In the genomic region with DNA sequence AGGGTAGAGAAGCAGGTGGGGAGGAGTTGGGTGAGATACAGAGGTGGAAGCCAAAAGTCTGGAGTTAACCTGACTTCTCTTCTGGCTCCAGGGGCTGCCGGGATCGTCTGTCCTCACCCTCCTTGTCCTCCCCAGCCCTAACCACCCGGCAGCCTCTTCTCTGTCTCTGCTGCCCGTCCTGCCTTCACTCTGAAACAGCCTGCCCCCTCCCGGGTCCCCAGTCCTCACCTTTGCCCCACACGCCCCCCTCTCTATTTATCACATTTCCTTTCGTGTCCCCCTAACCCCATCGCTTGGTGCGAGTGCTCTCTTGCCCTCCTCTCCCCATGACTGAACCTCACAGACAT, we compare ENCODE assay signal across 9 cellular contexts. TPM values are rescaled to one million over a fixed set of nuclear protein-coding genes. Genes with fewer than 3 reads are reported as not detected.
DNase-seq lines count a peak whose midpoint lies in the region; ATAC-seq, FAIRE-seq and TF ChIP-seq lines count a peak whose summit lies in the region.
"Had no signal": no experiment of that assay in that cellular context is flagged by ENCODE, and none has a peak within 500 bp of the region (broad histone marks: within the 10 kb centered on the region; RNA-seq: fewer than 3 reads in every experiment).

No MANE protein-coding gene starts in this region.

- POLR2A ChIA-PET in CD4-positive, alpha-beta memory T cell (lab: Charles Lee; ENCODE audit: partially characterized antibody): interaction anchor here (2.0 kb wide), 1 partner anchor 34 kb away, joined by 7 read pairs; no protein-coding TSS in a partner anchor

- H3K4me3 Mint-ChIP-seq in CD4-positive, alpha-beta memory T cell: peak overlapping the region; percentile 35 to 81 (median 68)

- H3K27ac Mint-ChIP-seq in CD4-positive, alpha-beta memory T cell: peak overlapping the region in 3 of 7 donors; percentile 4 to 48 (median 46)

- peaks cover 12 to 42% of the 10 kb centered on the region in 2 donors for H3K27me3 Mint-ChIP-seq in CD4-positive, alpha-beta memory T cell

- no peak for TF ChIP-seq EP300 in ovary (IDR thresholded peaks at IDR 0.05)

- no peak for ATAC-seq in GM18517 (IDR thresholded peaks at IDR 0.05; ENCODE audit: unreplicated experiment)

- peaks cover 4% of the 10 kb centered on the region for H3K27me3 ChIP-seq in CD4-positive, alpha-beta memory T cell (ENCODE audit: insufficient read depth, low read length)
- no peaks in the 10 kb centered on the region for H3K27me3 ChIP-seq in WERI-Rb-1 (ENCODE audit: insufficient read depth, low read depth, severe bottlenecking)
- H3K27me3 ChIP-seq in ovary: no peaks in the 10 kb centered on the region
- H3K27me3 ChIP-seq: body of pancreas had no signal

- H3K9me3 ChIP-seq in CD4-positive, alpha-beta memory T cell (ENCODE audit: control insufficient read depth in 1 of 2, low read length in 2 of 2): no peaks in the 10 kb centered on the region
- H3K9me3 ChIP-seq in WERI-Rb-1 (ENCODE audit: severe bottlenecking): no peaks in the 10 kb centered on the region
- no peaks in the 10 kb centered on the region for H3K9me3 ChIP-seq in ovary
- H3K9me3 ChIP-seq: body of pancreas had no signal

- no peak for TF ChIP-seq POLR2A in ovary (IDR thresholded peaks at IDR 0.05)

- H3K36me3 ChIP-seq in CD4-positive, alpha-beta memory T cell (ENCODE audit: insufficient read depth, low read length): peaks cover 10% of the 10 kb centered on the region
- H3K36me3 ChIP-seq in WERI-Rb-1: peaks cover 30% of the 10 kb centered on the region
- H3K36me3 ChIP-seq in ovary: no peaks in the 10 kb centered on the region

- no peak for TF ChIP-seq CTCF in WERI-Rb-1 (IDR thresholded peaks at IDR 0.05; ENCODE audit: low read depth, low read length)
- no peak for TF ChIP-seq CTCF in fibroblast of pulmonary artery (IDR thresholded peaks at IDR 0.05; ENCODE audit: low read length, missing control alignments)
- no peak for TF ChIP-seq CTCF in ovary (IDR thresholded peaks at IDR 0.05)

- no peak for FAIRE-seq in urothelium cell line (lab: Jason Lieb, UNC)

- H3K4me3 ChIP-seq in CD4-positive, alpha-beta memory T cell (ENCODE audit: low read length in 2 of 2): no peak overlapping the region
- H3K4me3 ChIP-seq in WERI-Rb-1 (ENCODE audit: low read depth, low read length): peak overlapping the region; percentile 55
- peak overlapping the region; percentile 60 for H3K4me3 ChIP-seq in fibroblast of pulmonary artery (replicated peaks; ENCODE audit: low read depth, low read length)
- peak overlapping the region; percentile 36 for H3K4me3 ChIP-seq in ovary
- H3K4me3 ChIP-seq: body of pancreas had no signal

- H3K36me3 Mint-ChIP-seq in CD4-positive, alpha-beta memory T cell: peaks cover 23 to 27% of the 10 kb centered on the region in 2 donors

- H3K9me3 Mint-ChIP-seq in CD4-positive, alpha-beta memory T cell: peaks cover 0 to 1% (median 0%) of the 10 kb centered on the region in 8 donors

- H3K4me1 ChIP-seq in CD4-positive, alpha-beta memory T cell (ENCODE audit: insufficient read depth, low read length): peaks cover 20% of the 10 kb centered on the region
- H3K4me1 ChIP-seq in ovary (ENCODE audit: insufficient read depth): peaks cover 11% of the 10 kb centered on the region

- WGBS in ovary, 3 donors: 8 to 17% (median 13%) methylated on average over 9 of the region's 9 CpGs

- CTCF ChIA-PET in CD4-positive, alpha-beta memory T cell (lab: Charles Lee; ENCODE audit: partially characterized antibody): no interaction called here

- H3K4me1 Mint-ChIP-seq in CD4-positive, alpha-beta memory T cell: peaks cover 17 to 36% (median 27%) of the 10 kb centered on the region in 4 donors

- no peak overlapping the region for H3K27ac ChIP-seq in CD4-positive, alpha-beta memory T cell (ENCODE audit: low read depth, low read length)
- no peak overlapping the region for H3K27ac ChIP-seq in WERI-Rb-1
- no peak overlapping the region for H3K27ac ChIP-seq in ovary
- H3K27ac ChIP-seq: body of pancreas had no signal

- no peak for DNase-seq in CD4-positive, alpha-beta memory T cell
- DNase-seq in WERI-Rb-1 (no peak), fibroblast of pulmonary artery (ENCODE audit: low read depth) (no peak), ovary (no peak), urothelium cell line (ENCODE audit: low spot score) (no peak), NCI-H1417 treated with DMSO at 0.1 percent for 48 hours (lab: John Stamatoyannopoulos, UW) (no peak), islet precursor cell (no peak)
- DNase-seq: body of pancreas had no signal

- intact Hi-C loops in CD4-positive, alpha-beta memory T cell (cut with micrococcal nuclease): no loop called here
- intact Hi-C loops in ovary (cut with DNase I): no loop called here

RNA-seq across cellular contexts. Expression of gene RING1, which starts 5.7 kb away (rescaled TPM):
- total RNA-seq in CD4-positive, alpha-beta memory T cell: 10 to 100 TPM; 36.8 to 38.4 TPM
- polyA plus RNA-seq in CD4-positive, alpha-beta memory T cell: 1 to 10 TPM; 3.4 to 7.8 TPM
- total RNA-seq in ovary: 10 to 100 TPM; 20.7 to 70.6 (median 52.3) TPM
- 10 to 100 TPM; 37.3 to 51.7 TPM for polyA plus RNA-seq in ovary

RNA-seq across cellular contexts. Expression of gene HSD17B8, which starts 9.5 kb away (rescaled TPM):
- 10 to 100 TPM; 20.2 to 22.3 TPM for total RNA-seq in CD4-positive, alpha-beta memory T cell
- polyA plus RNA-seq in CD4-positive, alpha-beta memory T cell: 10 to 100 TPM; 57.4 to 77.3 TPM
- total RNA-seq in ovary: 10 to 100 TPM in 2 of 7 donors, 1 to 10 TPM in 5; 4.0 to 18.4 (median 7.7) TPM
- polyA plus RNA-seq in ovary: 10 to 100 TPM in 1 of 2 donors, 1 to 10 TPM in 1; 9.4 to 10.3 TPM

RNA-seq across cellular contexts. Expression of gene SLC39A7, which starts 13.3 kb away (rescaled TPM):
- total RNA-seq in CD4-positive, alpha-beta memory T cell: 10 to 100 TPM; 40.8 to 40.9 TPM
- polyA plus RNA-seq in CD4-positive, alpha-beta memory T cell: 10 to 100 TPM; 22.9 to 23.1 TPM
- total RNA-seq in ovary: 10 to 100 TPM; 27.4 to 73.7 (median 61.2) TPM
- 10 to 100 TPM; 54.0 to 80.0 TPM for polyA plus RNA-seq in ovary

RNA-seq across cellular contexts. Expression of gene RXRB, which starts 13.5 kb away (rescaled TPM):
- 10 to 100 TPM; 89.2 to 94.3 TPM for total RNA-seq in CD4-positive, alpha-beta memory T cell
- 10 to 100 TPM in 1 of 2 donors, 1 to 10 TPM in 1; 5.6 to 11.5 TPM for polyA plus RNA-seq in CD4-positive, alpha-beta memory T cell
- 10 to 100 TPM; 19.8 to 54.0 (median 48.5) TPM for total RNA-seq in ovary
- 10 to 100 TPM; 40.9 to 42.1 TPM for polyA plus RNA-seq in ovary

RNA-seq across cellular contexts. Expression of gene COL11A2, which starts 21.7 kb away (rescaled TPM):
- 1 to 10 TPM; 1.2 to 1.6 TPM for total RNA-seq in CD4-positive, alpha-beta memory T cell
- under 1 TPM; 0.40 to 0.49 TPM for polyA plus RNA-seq in CD4-positive, alpha-beta memory T cell
- 1 to 10 TPM in 2 of 7 donors, under 1 TPM in 5; 0.53 to 1.2 (median 0.92) TPM for total RNA-seq in ovary
- under 1 TPM; 0.52 to 0.96 TPM for polyA plus RNA-seq in ovary

Comparison
In these comparisons a context has a peak if more than half of its experiments do, and no peak if none do; other contexts are left out.
1. H3K4me3 ChIP-seq: peak in WERI-Rb-1 (single experiment), fibroblast of pulmonary artery (single experiment) and ovary (single experiment); none in CD4-positive, alpha-beta memory T cell (0 of 2).